Comparison of ENCODE assay signal across 8 cellular contexts in genomic region chr10:102150970-102151773, GRCh38. TPM values are rescaled to one million over a fixed set of nuclear protein-coding genes. Genes with fewer than 3 reads are reported as not detected.
DNase-seq lines count a peak whose midpoint lies in the region; ATAC-seq lines count a peak whose summit lies in the region.

No MANE protein-coding gene starts in this region.

- peak overlapping the region; percentile 78 for H3K4me3 ChIP-seq in CD4-positive, CD25-positive, alpha-beta regulatory T cell (ENCODE audit: low read depth, low read length)
- peak overlapping the region; percentile 87 for H3K4me3 ChIP-seq in naive thymus-derived CD4-positive, alpha-beta T cell (ENCODE audit: low read length)

- H3K4me3 Mint-ChIP-seq in CD4-positive, CD25-positive, alpha-beta regulatory T cell, result peak overlapping the region; percentile 94 to 99 (median 96)
- H3K4me3 Mint-ChIP-seq in naive thymus-derived CD4-positive, alpha-beta T cell, result peak overlapping the region in 9 of 10 donors; percentile 91 to 98 (median 96)

- ATAC-seq in CD4-positive, CD25-positive, alpha-beta regulatory T cell (ENCODE audit: low read depth in 2 of 2), result no peak
- no peak for ATAC-seq in naive thymus-derived CD4-positive, alpha-beta T cell
- no peak for ATAC-seq in GM19455 (IDR thresholded peaks at IDR 0.05; ENCODE audit: unreplicated experiment)

- H3K27ac Mint-ChIP-seq in CD4-positive, CD25-positive, alpha-beta regulatory T cell, result peak overlapping the region; percentile 86 to 98 (median 98)
- H3K27ac Mint-ChIP-seq in naive thymus-derived CD4-positive, alpha-beta T cell, result peak overlapping the region; percentile 91 to 98 (median 96)

- peak overlapping the region; percentile 97 for H3K27ac ChIP-seq in CD4-positive, CD25-positive, alpha-beta regulatory T cell (ENCODE audit: insufficient read depth, low read length, poor library complexity, severe bottlenecking)
- H3K27ac ChIP-seq in cingulate gyrus (ENCODE audit: low read depth, low read length), result peak overlapping the region; percentile 89
- H3K27ac ChIP-seq in naive thymus-derived CD4-positive, alpha-beta T cell (ENCODE audit: low read depth, low read length), result peak overlapping the region; percentile 94

- intact Hi-C loops in naive thymus-derived CD4-positive, alpha-beta T cell (cut with micrococcal nuclease), result loop anchor here (5.0 kb wide), 3 partner anchors 311 to 799 kb away; partner anchors contain the start of genes ARL3 (in 1 of the 2), BTRC (in 1 of the 2) and SFXN2 (in 1 of the 2)

- CTCF ChIA-PET in naive thymus-derived CD4-positive, alpha-beta T cell (lab: Charles Lee), result interaction anchor here (0.6 to 1.2 kb wide), 2 partner anchors 19 to 402 kb away, joined by 3 to 5 read pairs; partner anchors contain the start of gene PPRC1

- no peaks in the 10 kb centered on the region for H3K27me3 Mint-ChIP-seq in CD4-positive, CD25-positive, alpha-beta regulatory T cell
- peaks cover 0 to 4% (median 0%) of the 10 kb centered on the region in 5 donors for H3K27me3 Mint-ChIP-seq in naive thymus-derived CD4-positive, alpha-beta T cell

- peaks cover 32% of the 10 kb centered on the region for H3K36me3 Mint-ChIP-seq in CD4-positive, CD25-positive, alpha-beta regulatory T cell
- H3K36me3 Mint-ChIP-seq in naive thymus-derived CD4-positive, alpha-beta T cell, result peaks cover 5 to 30% (median 9%) of the 10 kb centered on the region in 5 donors

- H3K9me3 ChIP-seq in CD4-positive, CD25-positive, alpha-beta regulatory T cell (ENCODE audit: control insufficient read depth in 2 of 2, low read length in 2 of 2), result no peaks in the 10 kb centered on the region
- H3K9me3 ChIP-seq in naive thymus-derived CD4-positive, alpha-beta T cell (ENCODE audit: control insufficient read depth in 2 of 3, low read length in 3 of 3), result no peaks in the 10 kb centered on the region

- DNase-seq in CD4-positive, CD25-positive, alpha-beta regulatory T cell, result no peak
- DNase-seq in M059J (ENCODE audit: low read depth), result peak; percentile 79
- DNase-seq in naive thymus-derived CD4-positive, alpha-beta T cell, result no peak
- no peak for DNase-seq in NCI-H345 treated with DMSO at 0.1 percent for 48 hours (lab: John Stamatoyannopoulos, UW; ENCODE audit: unreplicated experiment)
- no peak for DNase-seq in NCI-H2107 treated with DMSO at 0.1 percent for 48 hours (lab: John Stamatoyannopoulos, UW; ENCODE audit: unreplicated experiment)
- DNase-seq in stimulated activated CD4-positive, alpha-beta T cell treated with anti-CD3 and anti-CD28 coated beads, Interleukin-12 subunit alpha, Interleukin-12 subunit beta, amount 100 ng/mL, for 4 hours, result no peak

- H3K9me3 Mint-ChIP-seq in CD4-positive, CD25-positive, alpha-beta regulatory T cell, result no peaks in the 10 kb centered on the region
- H3K9me3 Mint-ChIP-seq in naive thymus-derived CD4-positive, alpha-beta T cell, result no peaks in the 10 kb centered on the region

- no peaks in the 10 kb centered on the region for H3K27me3 ChIP-seq in CD4-positive, CD25-positive, alpha-beta regulatory T cell (ENCODE audit: control insufficient read depth, insufficient read depth, low read length)
- H3K27me3 ChIP-seq in naive thymus-derived CD4-positive, alpha-beta T cell (ENCODE audit: control insufficient read depth in 2 of 2, insufficient read depth in 2 of 2, low read length in 2 of 2), result no peaks in the 10 kb centered on the region

- H3K36me3 ChIP-seq in CD4-positive, CD25-positive, alpha-beta regulatory T cell (ENCODE audit: control insufficient read depth, insufficient read depth, low read length), result peaks cover 31% of the 10 kb centered on the region
- peaks cover 9 to 46% (median 12%) of the 10 kb centered on the region in 3 experiments for H3K36me3 ChIP-seq in naive thymus-derived CD4-positive, alpha-beta T cell (ENCODE audit: control insufficient read depth in 2 of 3, insufficient read depth in 3 of 3, low read length in 3 of 3)

- H3K4me1 ChIP-seq in CD4-positive, CD25-positive, alpha-beta regulatory T cell (ENCODE audit: control insufficient read depth, insufficient read depth, low read length, poor library complexity, severe bottlenecking), result peaks cover 28% of the 10 kb centered on the region
- peaks cover 11 to 16% of the 10 kb centered on the region in 2 donors for H3K4me1 ChIP-seq in naive thymus-derived CD4-positive, alpha-beta T cell (ENCODE audit: control insufficient read depth in 2 of 2, insufficient read depth in 2 of 2, low read length in 2 of 2)

- POLR2A ChIA-PET in naive thymus-derived CD4-positive, alpha-beta T cell (lab: Charles Lee), result interaction anchor here (0.6 to 2.1 kb wide), 15 partner anchors 8 to 1247 kb away, joined by 3 to 10 read pairs (median 5); partner anchors contain the start of genes CNNM2, HPS6, OGA and PPRC1

- H3K4me1 Mint-ChIP-seq in CD4-positive, CD25-positive, alpha-beta regulatory T cell, result peaks cover 9 to 47% (median 29%) of the 10 kb centered on the region in 4 donors
- peaks cover 26 to 50% (median 36%) of the 10 kb centered on the region in 7 donors for H3K4me1 Mint-ChIP-seq in naive thymus-derived CD4-positive, alpha-beta T cell

RNA-seq across cellular contexts. Expression of gene NOLC1, which starts 1.0 kb away (rescaled TPM):
- total RNA-seq in CD4-positive, CD25-positive, alpha-beta regulatory T cell, result 35.6 TPM
- polyA plus RNA-seq in CD4-positive, CD25-positive, alpha-beta regulatory T cell, result 10 to 100 TPM; 29.5 to 46.5 (median 42.1) TPM
- 50.7 and 63.0 TPM in 2 replicates for total RNA-seq in M059J (2014; rRNA removed; shearing (Covaris generic))
- 10 to 100 TPM; 45.1 to 98.5 (median 58.8) TPM for total RNA-seq in naive thymus-derived CD4-positive, alpha-beta T cell
- polyA plus RNA-seq in naive thymus-derived CD4-positive, alpha-beta T cell, result 10 to 100 TPM; 54.5 to 91.6 TPM

RNA-seq across cellular contexts. Expression of gene PPRC1, which starts 18.3 kb away (rescaled TPM):
- 35.3 TPM for total RNA-seq in CD4-positive, CD25-positive, alpha-beta regulatory T cell
- 10 to 100 TPM in 2 of 4 donors, 1 to 10 TPM in 2; 6.6 to 13.0 (median 8.7) TPM for polyA plus RNA-seq in CD4-positive, CD25-positive, alpha-beta regulatory T cell
- 14.7 and 15.1 TPM in 2 replicates for total RNA-seq in M059J (2014; rRNA removed; shearing (Covaris generic))
- 10 to 100 TPM; 33.7 to 56.5 (median 40.6) TPM for total RNA-seq in naive thymus-derived CD4-positive, alpha-beta T cell
- polyA plus RNA-seq in naive thymus-derived CD4-positive, alpha-beta T cell, result 10 to 100 TPM in 1 of 2 donors, 1 to 10 TPM in 1; 9.7 to 31.0 TPM

RNA-seq across cellular contexts. Expression of gene LDB1, which starts 31.0 kb away (rescaled TPM):
- total RNA-seq in CD4-positive, CD25-positive, alpha-beta regulatory T cell, result 120 TPM
- 10 to 100 TPM; 18.1 to 30.5 (median 27.1) TPM for polyA plus RNA-seq in CD4-positive, CD25-positive, alpha-beta regulatory T cell
- total RNA-seq in M059J (2014; rRNA removed; shearing (Covaris generic)), result 19.2 and 25.0 TPM in 2 replicates
- 100 to 1,000 TPM; 101 to 152 (median 115) TPM for total RNA-seq in naive thymus-derived CD4-positive, alpha-beta T cell
- 10 to 100 TPM; 26.2 to 45.8 TPM for polyA plus RNA-seq in naive thymus-derived CD4-positive, alpha-beta T cell
